Comparison of ENCODE assay signal across 13 cellular contexts in the genomic region with DNA sequence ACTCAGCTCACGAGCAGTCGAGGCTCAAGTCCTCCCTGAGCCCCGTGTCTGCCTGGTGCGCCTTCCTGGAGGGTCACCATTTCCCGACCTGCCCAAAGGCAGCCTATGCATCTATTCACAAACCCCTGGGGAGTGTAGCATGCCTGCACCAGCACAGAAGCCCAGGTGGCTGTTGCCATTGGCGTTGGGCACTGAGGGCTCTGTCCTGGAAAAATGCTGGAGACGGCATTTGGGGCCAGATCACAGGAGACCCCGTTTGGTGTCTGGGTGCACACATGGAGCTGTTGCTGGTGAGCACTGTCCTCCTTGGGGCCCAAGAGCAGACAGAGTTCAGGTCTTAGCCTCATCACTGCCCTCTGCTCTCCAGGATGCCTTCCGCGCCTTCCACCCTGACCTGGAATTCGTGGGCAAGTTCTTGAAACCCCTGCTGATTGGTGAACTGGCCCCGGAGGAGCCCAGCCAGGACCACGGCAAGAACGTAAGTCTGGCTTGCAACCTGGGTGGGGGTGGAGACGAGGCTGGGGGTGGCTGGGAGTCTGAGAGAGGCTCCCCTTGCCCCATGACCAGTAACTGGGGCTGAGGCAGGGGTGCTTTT. TPM values are rescaled to one million over a fixed set of nuclear protein-coding genes. Genes with fewer than 3 reads are reported as not detected.
"Had no signal": no experiment of that assay in that cellular context is flagged by ENCODE, and none has a peak within 500 bp of the region (broad histone marks: within the 10 kb centered on the region; RNA-seq: fewer than 3 reads in every experiment).

No MANE protein-coding gene starts in this region.

- H3K36me3 ChIP-seq: transverse colon had no signal

- H3K27ac ChIP-seq: lower lobe of right lung, transverse colon had no signal

- H3K9me3 ChIP-seq: adrenal gland, lower lobe of right lung, transverse colon had no signal

- H3K27me3 ChIP-seq: adrenal gland, transverse colon had no signal

- ATAC-seq: activated CD8-positive, alpha-beta T cell treated with anti-CD3 and anti-CD28 coated beads for 36 hours; effector memory CD8-positive, alpha-beta T cell; lower lobe of right lung; naive thymus-derived CD8-positive, alpha-beta T cell; right cardiac atrium; stimulated activated memory B cell treated with anti-CD40 and anti-IgM and Interleukin-4, amounts not matched to agents 10 μg/mL and 1 μg/mL and 100 μg/mL, for 72 hours had no signal

- DNase-seq: activated CD8-positive, alpha-beta memory T cell treated with anti-CD3 and anti-CD28 coated beads, Interleukin-2, amount 50 U/mL, for 4 hours; activated CD8-positive, alpha-beta T cell treated with anti-CD3 and anti-CD28 coated beads for 36 hours; activated naive CD4-positive, alpha-beta T cell treated with anti-CD3 and anti-CD28 coated beads for 36 hours; caudate nucleus; effector memory CD8-positive, alpha-beta T cell; hypothalamus; lower lobe of right lung; naive thymus-derived CD8-positive, alpha-beta T cell; transverse colon had no signal

- H3K4me3 ChIP-seq: adrenal gland, lower lobe of right lung, smooth muscle cell, transverse colon had no signal

- H3K4me2 ChIP-seq: smooth muscle cell had no signal

RNA-seq across cellular contexts. Expression of a gene that starts 9.4 kb away (rescaled TPM):
- total RNA-seq: naive thymus-derived CD8-positive, alpha-beta T cell had no signal
